In genomic region chr3:12302564-12302963, GRCh38 we compare ENCODE assay signal across 22 cellular contexts.
"Had no signal": no experiment of that assay in that cellular context is flagged by ENCODE, and none has a peak within 500 bp of the region (broad histone marks: within the 10 kb centered on the region; RNA-seq: fewer than 3 reads in every experiment).

No MANE protein-coding gene starts in this region.

- H3K27ac Mint-ChIP-seq: activated CD4-positive, alpha-beta memory T cell treated with anti-CD3 and anti-CD28 coated beads, Interleukin-2, amount 10 ng/mL, durations not matched to agents 7 days and 5 days; activated naive CD4-positive, alpha-beta T cell treated with anti-CD3 and anti-CD28 coated beads, Interleukin-2, amount 10 ng/mL, durations not matched to agents 7 days and 5 days; activated naive CD8-positive, alpha-beta T cell treated with anti-CD3 and anti-CD28 coated beads, Interleukin-2, amount 10 ng/mL, durations not matched to agents 7 days and 5 days; activated T-helper 2 cell treated with anti-CD3 and anti-CD28 coated beads, Interferon-gamma antibody, Interleukin-2, Interleukin-4, amounts not matched to agents 10 μg/mL and 5 μg/mL and 100 μg/mL, durations not matched to agents 14 hours and 24 hours and 36 hours had no signal

- H3K27me3 ChIP-seq: adrenal gland, body of pancreas had no signal

- H3K4me3 Mint-ChIP-seq: activated CD4-positive, alpha-beta memory T cell treated with anti-CD3 and anti-CD28 coated beads, Interleukin-2, amount 10 ng/mL, durations not matched to agents 7 days and 5 days; activated naive CD4-positive, alpha-beta T cell treated with anti-CD3 and anti-CD28 coated beads, Interleukin-2, amount 10 ng/mL, durations not matched to agents 7 days and 5 days; activated naive CD8-positive, alpha-beta T cell treated with anti-CD3 and anti-CD28 coated beads, Interleukin-2, amount 10 ng/mL, durations not matched to agents 7 days and 5 days had no signal

- H3K9me3 Mint-ChIP-seq: activated CD4-positive, alpha-beta memory T cell treated with anti-CD3 and anti-CD28 coated beads, Interleukin-2, amount 10 ng/mL, durations not matched to agents 7 days and 5 days; activated naive CD4-positive, alpha-beta T cell treated with anti-CD3 and anti-CD28 coated beads, Interleukin-2, amount 10 ng/mL, durations not matched to agents 7 days and 5 days; activated naive CD8-positive, alpha-beta T cell treated with anti-CD3 and anti-CD28 coated beads, Interleukin-2, amount 10 ng/mL, durations not matched to agents 7 days and 5 days; activated T-helper 2 cell treated with anti-CD3 and anti-CD28 coated beads, Interferon-gamma antibody, Interleukin-2, Interleukin-4, amounts not matched to agents 10 μg/mL and 5 μg/mL and 100 μg/mL, durations not matched to agents 14 hours and 24 hours and 36 hours had no signal

- H3K27ac ChIP-seq: adrenal gland, body of pancreas, KMS-11, VCaP had no signal

- H3K4me2 ChIP-seq: KMS-11 had no signal

- H3K4me1 ChIP-seq: adrenal gland, body of pancreas had no signal

- H3K9me3 ChIP-seq: adrenal gland, body of pancreas had no signal

- H3K36me3 ChIP-seq: adrenal gland had no signal

- DNase-seq: activated CD4-positive, alpha-beta memory T cell treated with anti-CD3 and anti-CD28 coated beads, Interleukin-2, amount 10 ng/mL, durations not matched to agents 7 days and 5 days; activated CD4-positive, alpha-beta T cell treated with anti-CD3 and anti-CD28 coated beads, Interleukin-2, amount 50 U/mL, for 1 hour; activated CD4-positive, CD25-positive, alpha-beta regulatory T cell; activated gamma-delta T cell treated with Interleukin-2 at 50 U/mL for 16 hours; activated naive CD4-positive, alpha-beta T cell treated with anti-CD3 and anti-CD28 coated beads, Interleukin-2, amount 10 ng/mL, durations not matched to agents 7 days and 5 days; activated naive CD8-positive, alpha-beta T cell treated with anti-CD3 and anti-CD28 coated beads, Interleukin-2, amount 10 ng/mL, durations not matched to agents 7 days and 5 days; activated T-cell treated with anti-CD3 and anti-CD28 coated beads for 4 hours; activated T-cell treated with anti-CD3 and anti-CD28 coated beads, Interleukin-2, amount 50 U/mL, for 48 hours; adrenal gland; aorta; body of pancreas; central memory CD4-positive, alpha-beta T cell; NCI-H1092; NCI-H1417 treated with DMSO at 0.1 percent for 48 hours; NCI-H1694 treated with DMSO at 0.1 percent for 48 hours; NCI-H2029 treated with DMSO at 0.1 percent for 48 hours; NCI-H510A treated with DMSO at 0.1 percent for 48 hours; SIG-M5; T-helper 1 cell had no signal

- H3K36me3 Mint-ChIP-seq: activated naive CD4-positive, alpha-beta T cell treated with anti-CD3 and anti-CD28 coated beads, Interleukin-2, amount 10 ng/mL, durations not matched to agents 7 days and 5 days; activated naive CD8-positive, alpha-beta T cell treated with anti-CD3 and anti-CD28 coated beads, Interleukin-2, amount 10 ng/mL, durations not matched to agents 7 days and 5 days had no signal

- H3K4me3 ChIP-seq: adrenal gland, body of pancreas had no signal

- H3K9ac ChIP-seq: KMS-11 had no signal

- H3K4me1 Mint-ChIP-seq: activated CD4-positive, alpha-beta memory T cell treated with anti-CD3 and anti-CD28 coated beads, Interleukin-2, amount 10 ng/mL, durations not matched to agents 7 days and 5 days; activated naive CD4-positive, alpha-beta T cell treated with anti-CD3 and anti-CD28 coated beads, Interleukin-2, amount 10 ng/mL, durations not matched to agents 7 days and 5 days; activated naive CD8-positive, alpha-beta T cell treated with anti-CD3 and anti-CD28 coated beads, Interleukin-2, amount 10 ng/mL, durations not matched to agents 7 days and 5 days had no signal

- ATAC-seq: body of pancreas had no signal
